In the genomic region with DNA sequence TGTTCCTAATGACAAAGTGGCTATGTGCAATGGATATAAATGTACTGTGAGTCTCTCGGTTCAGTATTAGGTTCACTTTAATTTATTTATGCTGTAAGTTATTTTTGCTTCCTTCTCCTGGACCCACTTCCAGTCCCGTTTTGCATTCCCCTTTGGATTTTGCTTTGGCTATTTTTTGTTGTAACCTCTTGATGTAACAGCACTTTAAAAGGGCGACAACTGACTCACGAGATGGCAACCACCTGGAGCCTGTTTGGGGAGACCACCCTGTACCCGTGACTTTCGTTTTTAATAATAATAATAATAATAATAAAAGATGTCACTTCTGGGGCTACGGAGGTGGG, we compare ENCODE assay signal across 8 cellular contexts. TPM values are rescaled to one million over a fixed set of nuclear protein-coding genes. Genes with fewer than 3 reads are reported as not detected.
A peak's percentile ranks its signal among the peaks of the same experiment; 100 is the strongest.
DNase-seq lines count a peak whose midpoint lies in the region; ATAC-seq, FAIRE-seq and TF ChIP-seq lines count a peak whose summit lies in the region.

No MANE protein-coding gene starts in this region.

- peaks cover 50% of the 10 kb centered on the region for H3K27me3 Mint-ChIP-seq in CD8-positive, alpha-beta T cell (ENCODE audit: low read depth)
- peaks cover 56% of the 10 kb centered on the region for H3K27me3 Mint-ChIP-seq in osteocyte (ENCODE audit: unreplicated experiment)

- H2BK12ac ChIP-seq in H1 (ENCODE audit: low read depth, low read length) = no peak overlapping the region

- TF ChIP-seq EP300 in H1 (IDR thresholded peaks at IDR 0.05; ENCODE audit: borderline replicate concordance in 1 of 2, low read depth in 2 of 2, low read length in 2 of 2) = no peak

- no peak overlapping the region for H3K9ac ChIP-seq in H1 (replicated peaks in 1 of 4; ENCODE audit: extremely low read depth in 1 of 4, low read depth in 3 of 4, low read length in 3 of 4)

- no peak overlapping the region for H2BK20ac ChIP-seq in H1 (ENCODE audit: low read length)

- no peak overlapping the region for H2BK120ac ChIP-seq in H1 (replicated peaks; ENCODE audit: low read depth, low read length)

- 1% methylated on average over 7 of the region's 7 CpGs; no CpG with 5 or more reads in 1 of the 2 experiments for WGBS in H1 (ENCODE audit: extremely low coverage in 1 of 2, insufficient coverage in 1 of 2, insufficient read length in 1 of 2, insufficient replicate concordance in 2 of 2, low coverage in 1 of 2, low lambda C conversion rate in 2 of 2, missing lambda C conversion rate in 1 of 2), 2 experiments

- H3K4me3 Mint-ChIP-seq in CD8-positive, alpha-beta T cell = peak overlapping the region; percentile 83
- peak overlapping the region; percentile 68 for H3K4me3 Mint-ChIP-seq in osteocyte (ENCODE audit: unreplicated experiment)

- no peaks in the 10 kb centered on the region for H3K9me3 Mint-ChIP-seq in CD8-positive, alpha-beta T cell
- no peaks in the 10 kb centered on the region for H3K9me3 Mint-ChIP-seq in osteocyte (ENCODE audit: unreplicated experiment)

- FAIRE-seq in H1 (lab: Jason Lieb, UNC) = no peak

- TF ChIP-seq RAD21 in H1 (IDR thresholded peaks at IDR 0.05 in 1 of 2, conservative IDR thresholded peaks at IDR 0.05 in 1 of 2; ENCODE audit: low read depth in 2 of 2, low read length in 2 of 2) = no peak

- H3K36me3 Mint-ChIP-seq in CD8-positive, alpha-beta T cell = no peaks in the 10 kb centered on the region
- no peaks in the 10 kb centered on the region for H3K36me3 Mint-ChIP-seq in osteocyte (ENCODE audit: unreplicated experiment)

- TF ChIP-seq POLR2A in NB4 (IDR thresholded peaks at IDR 0.05; ENCODE audit: extremely low read depth, insufficient read length) (no peak), H1 (IDR thresholded peaks at IDR 0.05; ENCODE audit: control extremely low read depth in 1 of 2, low read depth in 2 of 2, low read length in 2 of 2) (no peak)

- no peak overlapping the region for H3K14ac ChIP-seq in H1 (ENCODE audit: insufficient read length)

- no peak overlapping the region for H3K56ac ChIP-seq in H1 (replicated peaks; ENCODE audit: insufficient read length, low read depth, low read length)

- no peak for TF ChIP-seq CTCF in CD8-positive, alpha-beta T cell (IDR thresholded peaks at IDR 0.05)
- TF ChIP-seq CTCF in NB4 (IDR thresholded peaks at IDR 0.05; ENCODE audit: low read depth, low read length) (no peak), H1 (IDR thresholded peaks at IDR 0.05; ENCODE audit: control extremely low read depth in 1 of 3, insufficient read depth in 1 of 3, low read depth in 1 of 3, low read length in 3 of 3) (no peak), osteocyte (IDR thresholded peaks at IDR 0.05) (no peak)

- H3K79me2 ChIP-seq in H1 (ENCODE audit: control insufficient read depth in 1 of 2, insufficient read depth in 2 of 2, low read length in 2 of 2) = no peaks in the 10 kb centered on the region

- no peak overlapping the region for H3K23ac ChIP-seq in H1 (ENCODE audit: insufficient read length)

- no peak overlapping the region for H3K4ac ChIP-seq in H1 (replicated peaks; ENCODE audit: insufficient read length, low read depth, low read length)

- H4K91ac ChIP-seq in H1 (replicated peaks; ENCODE audit: insufficient read length, low read length) = no peak overlapping the region

- H3K4me3 ChIP-seq in CD8-positive, alpha-beta T cell (ENCODE audit: low read depth, low read length) = peak overlapping the region; percentile 61
- H3K4me3 ChIP-seq in NB4 (ENCODE audit: low read depth, low read length) (peak overlapping the region; percentile 36), H1 (ENCODE audit: extremely low read depth in 1 of 4, insufficient read depth in 2 of 4, low read depth in 3 of 4, low read length in 4 of 4) (peak overlapping the region; percentile 35 to 63 (median 46); a peak in 5 of 8 replicates)

- no peak overlapping the region for H3K27ac ChIP-seq in CD8-positive, alpha-beta T cell (ENCODE audit: low read depth, low read length)
- H3K27ac ChIP-seq in H1 (ENCODE audit: low read depth, low read length) = no peak overlapping the region

- H3K79me1 ChIP-seq in H1 (ENCODE audit: low read depth, low read length) = no peaks in the 10 kb centered on the region

- no peak for ATAC-seq in CD8-positive, alpha-beta T cell
- ATAC-seq in HG02840 (IDR thresholded peaks at IDR 0.05; ENCODE audit: low FRiP score, unreplicated experiment) (no peak), HG03520 (IDR thresholded peaks at IDR 0.05; ENCODE audit: unreplicated experiment) (no peak)

- peaks cover 50% of the 10 kb centered on the region for H3K4me1 Mint-ChIP-seq in CD8-positive, alpha-beta T cell (ENCODE audit: low read depth)
- H3K4me1 Mint-ChIP-seq in osteocyte (ENCODE audit: unreplicated experiment) = peaks cover 35% of the 10 kb centered on the region

- peaks cover 47% of the 10 kb centered on the region for H3K4me1 ChIP-seq in CD8-positive, alpha-beta T cell (ENCODE audit: insufficient read depth, low read length)
- peaks cover 20 to 30% (median 21%) of the 10 kb centered on the region in 4 experiments; a peak in 6 of 7 replicates for H3K4me1 ChIP-seq in H1 (replicated peaks in 1 of 4; ENCODE audit: control insufficient read depth in 3 of 4, insufficient read depth in 4 of 4, low read length in 3 of 4)

- H4K8ac ChIP-seq in H1 (ENCODE audit: extremely low read depth, insufficient read depth, low read length) = no peak overlapping the region

- peaks cover 23% of the 10 kb centered on the region; the same call in 1 of the 2 replicates for H3K23me2 ChIP-seq in H1 (ENCODE audit: low read depth, low read length)

- H3K36me3 ChIP-seq in CD8-positive, alpha-beta T cell (ENCODE audit: insufficient read depth, low read length) = no peaks in the 10 kb centered on the region
- H3K36me3 ChIP-seq in H1 (ENCODE audit: control insufficient read depth in 2 of 4, insufficient read depth in 4 of 4, low read length in 3 of 4) = peaks cover 0 to 3% (median 0%) of the 10 kb centered on the region in 4 experiments; a peak in 1 of 8 replicates

- POLR2A ChIA-PET in CD8-positive, alpha-beta T cell (lab: Charles Lee) = no interaction called here
- POLR2A ChIA-PET in H1 (lab: Charles Lee; ENCODE audit: partially characterized antibody) = no interaction called here

- peaks cover 43% of the 10 kb centered on the region for H3K27me3 ChIP-seq in CD8-positive, alpha-beta T cell (ENCODE audit: insufficient read depth, low read length)
- peaks cover 74 to 98% (median 94%) of the 10 kb centered on the region in 4 experiments for H3K27me3 ChIP-seq in H1 (replicated peaks in 1 of 4; ENCODE audit: control insufficient read depth in 3 of 4, extremely low read depth in 1 of 4, insufficient read depth in 3 of 4, low read length in 3 of 4)

- intact Hi-C loops in CD8-positive, alpha-beta T cell (cut with DNase I, micrococcal nuclease) = loop anchor here (2.0 to 10.0 kb wide), 4 partner anchors 333 to 981 kb away; a partner anchor contains a TSS

- no peak overlapping the region for H2AFZ ChIP-seq in H1 (ENCODE audit: low read length)

- no peak for DNase-seq in CD8-positive, alpha-beta T cell
- DNase-seq in NB4 (ENCODE audit: low read depth) = no peak
- DNase-seq in H1 (ENCODE audit: low read depth in 1 of 2, low spot score in 2 of 2) = no peak
- DNase-seq in osteocyte (ENCODE audit: extremely low spot score, unreplicated experiment) = no peak
- no peak for DNase-seq in ecto neural progenitor cell (ENCODE audit: low spot score)
- DNase-seq in iPS-NIHi7 (ENCODE audit: extremely low spot score) = no peak

- H4K20me1 ChIP-seq in H1 (replicated peaks in 1 of 2; ENCODE audit: control insufficient read depth in 1 of 2, insufficient read depth in 2 of 2, low read length in 2 of 2) = peaks cover 2 to 11% of the 10 kb centered on the region in 2 experiments

- H3K27ac Mint-ChIP-seq in CD8-positive, alpha-beta T cell = no peak overlapping the region
- H3K27ac Mint-ChIP-seq in osteocyte (ENCODE audit: unreplicated experiment) = no peak overlapping the region

- H2AK5ac ChIP-seq in H1 (ENCODE audit: low read depth, low read length) = no peak overlapping the region

- H3K4me2 ChIP-seq in H1 (ENCODE audit: insufficient read depth in 1 of 2, low read depth in 2 of 2, low read length in 2 of 2) = peak overlapping the region; percentile 46 to 85

- H3K18ac ChIP-seq in H1 (ENCODE audit: extremely low read depth, low read length) = no peak overlapping the region

- no peaks in the 10 kb centered on the region for H3K9me3 ChIP-seq in CD8-positive, alpha-beta T cell (ENCODE audit: low read length)
- H3K9me3 ChIP-seq in H1 (ENCODE audit: insufficient read depth in 2 of 2, low read depth in 1 of 2, low read length in 1 of 2) = no peaks in the 10 kb centered on the region

- no peak overlapping the region for H2BK5ac ChIP-seq in H1 (ENCODE audit: low read depth, low read length)

- H4K5ac ChIP-seq in H1 (ENCODE audit: insufficient read length, low read depth, low read length) = no peak overlapping the region

- CTCF ChIA-PET in CD8-positive, alpha-beta T cell (lab: Charles Lee) = interaction anchor here (2.6 to 5.4 kb wide), 2 partner anchors 52 to 377 kb away, joined by 34 to 98 read pairs; no protein-coding TSS in a partner anchor
- CTCF ChIA-PET in H1 (lab: Charles Lee; ENCODE audit: partially characterized antibody) = interaction anchor here (1.0 to 2.4 kb wide), 2 partner anchors 9 to 221 kb away, joined by 5 to 11 read pairs; a partner anchor contains a TSS

- no peak overlapping the region for H2BK15ac ChIP-seq in H1 (ENCODE audit: low read length)

RNA-seq across cellular contexts. Expression of a gene that starts 5.6 kb away (rescaled TPM):
- not detected for total RNA-seq in CD8-positive, alpha-beta T cell
- not detected in 2 replicates for total RNA-seq in H1 (2021; fragmentation: NEBNext Ultra II Directional; extraction: Animal tissue kit (Norgen Biotek cat#: 25700))
- polyA plus RNA-seq in H1 (2011; rRNA removed) = not detected in 2 replicates
- polyA plus RNA-seq in H1 (2011; cell fraction: cytosol; rRNA removed) = not detected
- not detected for polyA plus RNA-seq in H1 (2011; cell fraction: nucleus; rRNA removed)
- polyA plus RNA-seq in H1 (2012, experiment 1 of 2) = not detected in 4 replicates
- not detected for polyA plus RNA-seq in H1 (2012, experiment 2 of 2)
- polyA plus RNA-seq in H1 (2013, experiment 1 of 2) = not detected
- not detected for polyA plus RNA-seq in H1 (2013, experiment 2 of 2)
- under 0.01 TPM in 1 of 2 replicates, not detected in the other for polyA minus RNA-seq in H1 (2011; rRNA and poly(A)+ RNA removed)
- polyA minus RNA-seq in H1 (2011; cell fraction: cytosol; rRNA and poly(A)+ RNA removed) = not detected
- polyA minus RNA-seq in H1 (2011; cell fraction: nucleus; rRNA and poly(A)+ RNA removed) = not detected
- total RNA-seq in osteocyte = not detected in 2 replicates

RNA-seq across cellular contexts. Expression of a gene that starts 8.9 kb away (rescaled TPM):
- 1 to 10 TPM; 1.8 to 2.3 TPM for total RNA-seq in CD8-positive, alpha-beta T cell
- 0.11 TPM in 2 replicates for total RNA-seq in H1 (2021; fragmentation: NEBNext Ultra II Directional; extraction: Animal tissue kit (Norgen Biotek cat#: 25700))
- polyA plus RNA-seq in H1 (2011; rRNA removed) = 0.03 and 0.08 TPM in 2 replicates
- 0.05 TPM for polyA plus RNA-seq in H1 (2011; cell fraction: cytosol; rRNA removed)
- 0.13 TPM for polyA plus RNA-seq in H1 (2011; cell fraction: nucleus; rRNA removed)
- polyA plus RNA-seq in H1 (2012, experiment 1 of 2) = 0.06 to 0.12 TPM (median 0.07 TPM) in 3 of 4 replicates, not detected in the other
- polyA plus RNA-seq in H1 (2012, experiment 2 of 2) = not detected
- polyA plus RNA-seq in H1 (2013, experiment 1 of 2) = 0.04 TPM
- polyA plus RNA-seq in H1 (2013, experiment 2 of 2) = 0.04 TPM
- polyA minus RNA-seq in H1 (2011; rRNA and poly(A)+ RNA removed) = not detected in 2 replicates
- polyA minus RNA-seq in H1 (2011; cell fraction: cytosol; rRNA and poly(A)+ RNA removed) = not detected
- polyA minus RNA-seq in H1 (2011; cell fraction: nucleus; rRNA and poly(A)+ RNA removed) = 0.40 TPM
- total RNA-seq in osteocyte = 0.42 and 0.48 TPM in 2 replicates
